14 cellular contexts compared by ENCODE assay signal in genomic region chr4:8006471-8006870, GRCh38.
DNase-seq lines count a peak whose midpoint lies in the region; ATAC-seq and TF ChIP-seq lines count a peak whose summit lies in the region.
"Had no signal": no experiment of that assay in that cellular context is flagged by ENCODE, and none has a peak within 500 bp of the region (broad histone marks: within the 10 kb centered on the region; RNA-seq: fewer than 3 reads in every experiment).

No MANE protein-coding gene starts in this region.

- H2BK20ac ChIP-seq in H9 (ENCODE audit: low read depth, low read length, poor library complexity, severe bottlenecking), result no peak overlapping the region

- H2BK15ac ChIP-seq in H9 (ENCODE audit: low read depth, low read length) (no peak overlapping the region), mesenchymal stem cell (ENCODE audit: low read depth, poor library complexity, severe bottlenecking) (no peak overlapping the region)

- H4K91ac ChIP-seq in H9 (ENCODE audit: insufficient read length, low read depth, low read length), result peak overlapping the region; percentile 52
- peak overlapping the region; percentile 58 for H4K91ac ChIP-seq in mesenchymal stem cell (ENCODE audit: low read length)

- H3K27me3 Mint-ChIP-seq in H9 (ENCODE audit: low read depth), result peaks cover 2% of the 10 kb centered on the region
- H3K27me3 Mint-ChIP-seq in activated CD4-positive, alpha-beta T cell treated with anti-CD3 and anti-CD28 coated beads, Interleukin-2, amount 10 ng/mL, durations not matched to agents 24 days and 14 days, result no peaks in the 10 kb centered on the region

- H3K9ac ChIP-seq in H9 (ENCODE audit: extremely low read depth, insufficient read length, low read length) (no peak overlapping the region), mesenchymal stem cell (ENCODE audit: low read length) (no peak overlapping the region)

- H3K9me3 Mint-ChIP-seq in H9, result no peaks in the 10 kb centered on the region; a peak in 1 of 5 replicates
- H3K9me3 Mint-ChIP-seq in activated CD4-positive, alpha-beta T cell treated with anti-CD3 and anti-CD28 coated beads, Interleukin-2, amount 10 ng/mL, durations not matched to agents 24 days and 14 days, result no peaks in the 10 kb centered on the region
- H3K9me3 Mint-ChIP-seq: CD14-positive monocyte; CD8-positive, alpha-beta T cell; GM23338; HFFc6 had no signal

- no peak overlapping the region for H3K27ac ChIP-seq in H9 (ENCODE audit: insufficient read length, low read depth, low read length)
- no peak overlapping the region for H3K27ac ChIP-seq in mesenchymal stem cell (ENCODE audit: low read length, poor library complexity, severe bottlenecking)
- no peak overlapping the region for H3K27ac ChIP-seq in psoas muscle
- H3K27ac ChIP-seq: A549 had no signal

- H3K4me2 ChIP-seq in H9 (ENCODE audit: insufficient read depth, insufficient read length, low read length) (no peak overlapping the region), mesenchymal stem cell (ENCODE audit: low read length, poor library complexity, severe bottlenecking) (no peak overlapping the region)
- H3K4me2 ChIP-seq: A549, GM23338 had no signal

- H3K18ac ChIP-seq in H9 (ENCODE audit: insufficient read length, low read depth, low read length), result no peak overlapping the region
- no peak overlapping the region for H3K18ac ChIP-seq in mesenchymal stem cell (ENCODE audit: low read depth in 1 of 2, low read length in 2 of 2)

- H4K20me1 ChIP-seq in H9 (ENCODE audit: control insufficient read depth, insufficient read depth, insufficient read length), result no peaks in the 10 kb centered on the region

- H3K27ac Mint-ChIP-seq in H9, result no peak overlapping the region
- no peak overlapping the region for H3K27ac Mint-ChIP-seq in activated CD4-positive, alpha-beta T cell treated with anti-CD3 and anti-CD28 coated beads, Interleukin-2, amount 10 ng/mL, durations not matched to agents 24 days and 14 days
- H3K27ac Mint-ChIP-seq: CD8-positive, alpha-beta T cell; GM23338; HFFc6 had no signal

- H3K36me3 ChIP-seq in mesenchymal stem cell (ENCODE audit: control insufficient read depth in 1 of 2, insufficient read depth in 2 of 2, low read depth in 1 of 2, low read length in 2 of 2) (no peaks in the 10 kb centered on the region), psoas muscle (ENCODE audit: insufficient read depth in 1 of 2, low read depth in 1 of 2) (peaks cover 9 to 97% of the 10 kb centered on the region in 2 donors)
- H3K36me3 ChIP-seq: HAP-1 had no signal

- H3K4me3 ChIP-seq in mesenchymal stem cell (ENCODE audit: insufficient read depth in 1 of 2, low read depth in 1 of 2, low read length in 2 of 2), result no peak overlapping the region
- no peak overlapping the region for H3K4me3 ChIP-seq in psoas muscle
- H3K4me3 ChIP-seq: A549, GM23338, HAP-1 had no signal

- H3K79me1 ChIP-seq in H9 (ENCODE audit: insufficient read depth, low read depth, low read length, poor library complexity, severe bottlenecking), result no peaks in the 10 kb centered on the region
- no peaks in the 10 kb centered on the region for H3K79me1 ChIP-seq in mesenchymal stem cell (replicated peaks; ENCODE audit: low read length, poor library complexity, severe bottlenecking)

- peaks cover 10 to 20% of the 10 kb centered on the region in 2 experiments for H3K4me1 Mint-ChIP-seq in H9
- H3K4me1 Mint-ChIP-seq in activated CD4-positive, alpha-beta T cell treated with anti-CD3 and anti-CD28 coated beads, Interleukin-2, amount 10 ng/mL, durations not matched to agents 24 days and 14 days, result no peaks in the 10 kb centered on the region
- H3K4me1 Mint-ChIP-seq: CD14-positive monocyte had no signal

- no peak overlapping the region for H2BK5ac ChIP-seq in H9 (ENCODE audit: insufficient read length, low read length)
- H2BK5ac ChIP-seq in mesenchymal stem cell (ENCODE audit: low read depth, low read length, poor library complexity, severe bottlenecking), result no peak overlapping the region

- no peaks in the 10 kb centered on the region for H3K79me2 ChIP-seq in H9 (ENCODE audit: insufficient read depth, low read length)

- no peak overlapping the region for H4K8ac ChIP-seq in H9 (replicated peaks; ENCODE audit: insufficient read length, low read depth, low read length)
- no peak overlapping the region for H4K8ac ChIP-seq in mesenchymal stem cell (ENCODE audit: low read length)

- no peak overlapping the region for H3T11ph ChIP-seq in H9 (ENCODE audit: low read length)

- H3K56ac ChIP-seq in H9 (ENCODE audit: insufficient read length, low read depth, low read length), result no peak overlapping the region

- H3K36me3 Mint-ChIP-seq in H9 (ENCODE audit: insufficient read depth in 1 of 3, low read depth in 3 of 3), result no peaks in the 10 kb centered on the region
- no peaks in the 10 kb centered on the region for H3K36me3 Mint-ChIP-seq in activated CD4-positive, alpha-beta T cell treated with anti-CD3 and anti-CD28 coated beads, Interleukin-2, amount 10 ng/mL, durations not matched to agents 24 days and 14 days (ENCODE audit: low read depth)
- H3K36me3 Mint-ChIP-seq: CD14-positive monocyte had no signal

- no peak overlapping the region for H4K5ac ChIP-seq in H9 (ENCODE audit: insufficient read length, low read depth, low read length)

- H3K27me3 ChIP-seq in H9 (ENCODE audit: insufficient read depth, low read length) (no peaks in the 10 kb centered on the region), mesenchymal stem cell (ENCODE audit: control insufficient read depth in 1 of 2, insufficient read depth in 1 of 2, low read length in 2 of 2) (peaks cover 88 to 93% of the 10 kb centered on the region in 2 experiments), psoas muscle (ENCODE audit: insufficient read depth in 3 of 3, low read length in 2 of 3) (no peaks in the 10 kb centered on the region)

- WGBS in H9 (ENCODE audit: extremely low coverage, insufficient read length, low lambda C conversion rate), result no CpG with 5 or more reads among the region's 12 CpGs
- 83% methylated on average over 12 of the region's 12 CpGs for WGBS in mesenchymal stem cell
- 39 to 70% (median 42%) methylated on average over 12 of the region's 12 CpGs for WGBS in psoas muscle, 3 donors

- H3K23me2 ChIP-seq in H9 (ENCODE audit: insufficient read length, low read depth, low read length, poor library complexity, severe bottlenecking), result no peaks in the 10 kb centered on the region

- H3K4me3 Mint-ChIP-seq in H9, result no peak overlapping the region
- no peak overlapping the region for H3K4me3 Mint-ChIP-seq in activated CD4-positive, alpha-beta T cell treated with anti-CD3 and anti-CD28 coated beads, Interleukin-2, amount 10 ng/mL, durations not matched to agents 24 days and 14 days
- H3K4me3 Mint-ChIP-seq: CD14-positive monocyte; CD8-positive, alpha-beta T cell; GM23338; HFFc6 had no signal

- H3K4me1 ChIP-seq in H9 (ENCODE audit: insufficient read depth, low read length), result no peaks in the 10 kb centered on the region
- H3K4me1 ChIP-seq in mesenchymal stem cell (ENCODE audit: control insufficient read depth, insufficient read depth, low read depth, low read length), result peaks cover 3% of the 10 kb centered on the region
- peaks cover 3% of the 10 kb centered on the region for H3K4me1 ChIP-seq in psoas muscle
- H3K4me1 ChIP-seq: A549, Caco-2, HAP-1 had no signal

- no peak overlapping the region for H2BK12ac ChIP-seq in H9 (ENCODE audit: insufficient read length, low read depth, low read length)
- no peak overlapping the region for H2BK12ac ChIP-seq in mesenchymal stem cell (ENCODE audit: low read length in 2 of 2)

- TF ChIP-seq CTCF in H9 (conservative IDR thresholded peaks at IDR 0.05) (no peak), psoas muscle (IDR thresholded peaks at IDR 0.05) (no peak)

- no peak overlapping the region for H2AK5ac ChIP-seq in H9 (ENCODE audit: insufficient read length, low read length)
- H2AK5ac ChIP-seq in mesenchymal stem cell (ENCODE audit: low read length, severe bottlenecking), result no peak overlapping the region

- H3K23ac ChIP-seq in H9 (ENCODE audit: insufficient read length, low read depth, low read length), result no peak overlapping the region
- H3K23ac ChIP-seq in mesenchymal stem cell (ENCODE audit: low read length in 2 of 2), result peak overlapping the region in 1 of 2 experiments; percentile 47

- ATAC-seq in psoas muscle, result peak; percentile 37 to 58 (median 44)
- no peak for ATAC-seq in GM21786 (IDR thresholded peaks at IDR 0.05; ENCODE audit: unreplicated experiment)
- ATAC-seq: A549; CD8-positive, alpha-beta T cell; GM23338 had no signal

- no peak overlapping the region for H2AFZ ChIP-seq in H9 (ENCODE audit: low read length)
- no peak overlapping the region for H2AFZ ChIP-seq in mesenchymal stem cell (ENCODE audit: low read depth, low read length)
- H2AFZ ChIP-seq: GM23338 had no signal

- H2BK120ac ChIP-seq in H9 (ENCODE audit: low read depth, low read length, poor library complexity, severe bottlenecking), result no peak overlapping the region
- H2BK120ac ChIP-seq in mesenchymal stem cell (ENCODE audit: low read depth, low read length), result no peak overlapping the region

- intact Hi-C loops in psoas muscle (cut with DNase I), result no loop called here
- intact Hi-C loops in activated CD4-positive, alpha-beta T cell treated with anti-CD3 and anti-CD28 coated beads, Interleukin-2, amount 10 ng/mL, durations not matched to agents 24 days and 14 days (cut with micrococcal nuclease), result no loop called here

- H3K9me3 ChIP-seq in H9 (ENCODE audit: control insufficient read depth, low read depth, low read length), result no peaks in the 10 kb centered on the region
- H3K9me3 ChIP-seq in mesenchymal stem cell (ENCODE audit: control insufficient read depth, low read length), result no peaks in the 10 kb centered on the region
- H3K9me3 ChIP-seq in psoas muscle, result no peaks in the 10 kb centered on the region
- H3K9me3 ChIP-seq: A549, Caco-2, HAP-1 had no signal

- H3K14ac ChIP-seq in H9 (ENCODE audit: insufficient read depth, low read length) (no peak overlapping the region; the same call in 1 of the 2 replicates), mesenchymal stem cell (ENCODE audit: low read length in 2 of 2) (no peak overlapping the region)

- DNase-seq in H9 (no peak), NCI-H2196 (lab: John Stamatoyannopoulos, UW; ENCODE audit: unreplicated experiment) (peak; percentile 37), mesenchymal stem cell (no peak), psoas muscle (peak in 1 of 2 donors; percentile 80)
- DNase-seq in activated CD4-positive, alpha-beta T cell treated with anti-CD3 and anti-CD28 coated beads, Interleukin-2, amount 10 ng/mL, durations not matched to agents 24 days and 14 days, result no peak
- no peak for DNase-seq in activated CD8-positive, alpha-beta memory T cell treated with anti-CD3 and anti-CD28 coated beads for 24 hours
- DNase-seq: Caco-2; CD8-positive, alpha-beta T cell; HFFc6 had no signal

- H3K4ac ChIP-seq in H9 (ENCODE audit: low read depth, low read length), result no peak overlapping the region
- no peak overlapping the region for H3K4ac ChIP-seq in mesenchymal stem cell (ENCODE audit: low read depth in 1 of 2, low read length in 2 of 2)
